In genomic region chr12:6641131-6641530, GRCh38 we compare ENCODE assay signal across 20 cellular contexts.
"Had no signal": no experiment of that assay in that cellular context is flagged by ENCODE, and none has a peak within 500 bp of the region (broad histone marks: within the 10 kb centered on the region; RNA-seq: fewer than 3 reads in every experiment).

No MANE protein-coding gene starts in this region.

- H3K9me3 Mint-ChIP-seq: memory B cell; mesothelial cell of epicardium; natural killer cell treated with Interleukin-12 subunit alpha and Interleukin-12 subunit beta and Interleukin-15 and Interleukin-18, amount 100 ng/mL, for 72 hours; neural progenitor cell had no signal

- H3K79me2 ChIP-seq: hepatocyte had no signal

- H3K4me1 ChIP-seq: left ventricle myocardium inferior, neural progenitor cell had no signal

- ATAC-seq: left cardiac atrium; lower lobe of right lung; natural killer cell treated with Interleukin-12 subunit alpha and Interleukin-12 subunit beta and Interleukin-15 and Interleukin-18, amount 100 ng/mL, for 72 hours; sciatic nerve; stimulated activated naive B cell treated with anti-CD40 and anti-IgM and Interleukin-4, amounts not matched to agents 10 μg/mL and 1 μg/mL and 100 μg/mL, for 72 hours; stimulated activated naive CD8-positive, alpha-beta T cell treated with anti-CD3 and anti-CD28 coated beads, Interleukin-15, amount 100 ng/mL, for 72 hours had no signal

- DNase-seq: esophagus squamous epithelium; foreskin fibroblast; kidney; left cardiac atrium; left ventricle myocardium inferior; lower lobe of right lung; nucleus accumbens; spleen; stimulated activated CD4-positive, alpha-beta T cell treated with anti-CD3 and anti-CD28 coated beads, Interleukin-15, amount 100 ng/mL, for 24 hours; stimulated activated CD4-positive, alpha-beta T cell treated with anti-CD3 and anti-CD28 coated beads, Interleukin-1b, Interleukin-23, amount 100 ng/mL, for 48 hours; stimulated activated CD4-positive, alpha-beta T cell treated with anti-CD3 and anti-CD28 coated beads, Interleukin-4, amount 100 ng/mL, for 24 hours; stimulated activated naive B cell treated with anti-CD40 and anti-IgM and Interleukin-4, amounts not matched to agents 10 μg/mL and 1 μg/mL and 100 μg/mL, for 72 hours; stimulated activated naive CD8-positive, alpha-beta T cell treated with anti-CD3 and anti-CD28 coated beads, Interleukin-15, amount 100 ng/mL, for 72 hours; trophoblast cell had no signal

- H3K27me3 Mint-ChIP-seq: memory B cell; natural killer cell treated with Interleukin-12 subunit alpha and Interleukin-12 subunit beta and Interleukin-15 and Interleukin-18, amount 100 ng/mL, for 72 hours; stimulated activated naive B cell treated with anti-CD40 and anti-IgM and Interleukin-4, amounts not matched to agents 10 μg/mL and 1 μg/mL and 100 μg/mL, for 72 hours; stimulated activated naive CD8-positive, alpha-beta T cell treated with anti-CD3 and anti-CD28 coated beads, Interleukin-15, amount 100 ng/mL, for 72 hours had no signal

- H3K4me3 ChIP-seq: esophagus squamous epithelium, hepatocyte, left ventricle myocardium inferior, lower lobe of right lung, neural progenitor cell, spleen had no signal

- H3K9ac ChIP-seq: neural progenitor cell had no signal

- H3K4me2 ChIP-seq: hepatocyte, neural progenitor cell had no signal

- H3K4me3 Mint-ChIP-seq: memory B cell; mesothelial cell of epicardium; natural killer cell treated with Interleukin-12 subunit alpha and Interleukin-12 subunit beta and Interleukin-15 and Interleukin-18, amount 100 ng/mL, for 72 hours; neural progenitor cell; stimulated activated naive B cell treated with anti-CD40 and anti-IgM and Interleukin-4, amounts not matched to agents 10 μg/mL and 1 μg/mL and 100 μg/mL, for 72 hours; stimulated activated naive CD8-positive, alpha-beta T cell treated with anti-CD3 and anti-CD28 coated beads, Interleukin-15, amount 100 ng/mL, for 72 hours had no signal

- H3K27me3 ChIP-seq: hepatocyte, spleen had no signal

- H3K36me3 ChIP-seq: esophagus squamous epithelium, left ventricle myocardium inferior, lower lobe of right lung, neural progenitor cell had no signal

- H3K36me3 Mint-ChIP-seq: mesothelial cell of epicardium had no signal

- H3K9me3 ChIP-seq: esophagus squamous epithelium, lower lobe of right lung had no signal

- FAIRE-seq: kidney had no signal

- H3K27ac Mint-ChIP-seq: memory B cell; mesothelial cell of epicardium; natural killer cell treated with Interleukin-12 subunit alpha and Interleukin-12 subunit beta and Interleukin-15 and Interleukin-18, amount 100 ng/mL, for 72 hours; neural progenitor cell; stimulated activated naive CD8-positive, alpha-beta T cell treated with anti-CD3 and anti-CD28 coated beads, Interleukin-15, amount 100 ng/mL, for 72 hours had no signal

- H2AFZ ChIP-seq: hepatocyte, neural progenitor cell had no signal

- H3K27ac ChIP-seq: esophagus squamous epithelium, hepatocyte, left ventricle myocardium inferior, lower lobe of right lung, neural progenitor cell had no signal
